In genomic region chr3:197501496-197501878, GRCh38 we compare ENCODE assay signal across 8 cellular contexts. TPM values are rescaled to one million over a fixed set of nuclear protein-coding genes. Genes with fewer than 3 reads are reported as not detected.
DNase-seq lines count a peak whose midpoint lies in the region; ATAC-seq and TF ChIP-seq lines count a peak whose summit lies in the region.

No MANE protein-coding gene starts in this region.

- H3K4me3 ChIP-seq in cardiac fibroblast (replicated peaks in 1 of 2; ENCODE audit: low read depth in 2 of 2, low read length in 2 of 2) (no peak overlapping the region), spleen (no peak overlapping the region)

- no peaks in the 10 kb centered on the region for H3K4me1 Mint-ChIP-seq in activated naive CD8-positive, alpha-beta T cell treated with anti-CD3 and anti-CD28 coated beads, Interleukin-2, amount 50 U/mL, for 24 hours
- H3K4me1 Mint-ChIP-seq in activated naive CD8-positive, alpha-beta T cell treated with anti-CD3 and anti-CD28 coated beads for 36 hours, result no peaks in the 10 kb centered on the region
- peaks cover 0 to under 1% of the 10 kb centered on the region in 2 donors for H3K4me1 Mint-ChIP-seq in stimulated activated naive B cell treated with anti-CD40 and anti-IgM and Interleukin-4, amounts not matched to agents 10 μg/mL and 1 μg/mL and 100 μg/mL, for 72 hours
- peaks cover 27% of the 10 kb centered on the region for H3K4me1 Mint-ChIP-seq in type B pancreatic cell (ENCODE audit: unreplicated experiment)

- no peaks in the 10 kb centered on the region for H3K4me1 ChIP-seq in spleen

- no peaks in the 10 kb centered on the region for H3K27me3 Mint-ChIP-seq in activated naive CD8-positive, alpha-beta T cell treated with anti-CD3 and anti-CD28 coated beads, Interleukin-2, amount 50 U/mL, for 24 hours
- H3K27me3 Mint-ChIP-seq in activated naive CD8-positive, alpha-beta T cell treated with anti-CD3 and anti-CD28 coated beads for 36 hours, result peaks cover 3% of the 10 kb centered on the region
- no peaks in the 10 kb centered on the region for H3K27me3 Mint-ChIP-seq in stimulated activated naive B cell treated with anti-CD40 and anti-IgM and Interleukin-4, amounts not matched to agents 10 μg/mL and 1 μg/mL and 100 μg/mL, for 72 hours
- no peaks in the 10 kb centered on the region for H3K27me3 Mint-ChIP-seq in type B pancreatic cell

- H3K36me3 ChIP-seq in spleen, result no peaks in the 10 kb centered on the region

- H3K9me3 ChIP-seq in spleen, result peaks cover 0 to 12% (median 0%) of the 10 kb centered on the region in 8 donors

- no peak overlapping the region for H3K4me3 Mint-ChIP-seq in activated naive CD8-positive, alpha-beta T cell treated with anti-CD3 and anti-CD28 coated beads, Interleukin-2, amount 50 U/mL, for 24 hours
- H3K4me3 Mint-ChIP-seq in activated naive CD8-positive, alpha-beta T cell treated with anti-CD3 and anti-CD28 coated beads for 36 hours, result no peak overlapping the region
- no peak overlapping the region for H3K4me3 Mint-ChIP-seq in stimulated activated naive B cell treated with anti-CD40 and anti-IgM and Interleukin-4, amounts not matched to agents 10 μg/mL and 1 μg/mL and 100 μg/mL, for 72 hours
- no peak overlapping the region for H3K4me3 Mint-ChIP-seq in type B pancreatic cell

- intact Hi-C loops in spleen (cut with DNase I; ENCODE audit: low total_unique reads), result no loop called here

- no peak overlapping the region for H3K27ac Mint-ChIP-seq in activated naive CD8-positive, alpha-beta T cell treated with anti-CD3 and anti-CD28 coated beads, Interleukin-2, amount 50 U/mL, for 24 hours
- H3K27ac Mint-ChIP-seq in activated naive CD8-positive, alpha-beta T cell treated with anti-CD3 and anti-CD28 coated beads for 36 hours, result no peak overlapping the region
- no peak overlapping the region for H3K27ac Mint-ChIP-seq in stimulated activated naive B cell treated with anti-CD40 and anti-IgM and Interleukin-4, amounts not matched to agents 10 μg/mL and 1 μg/mL and 100 μg/mL, for 72 hours
- no peak overlapping the region for H3K27ac Mint-ChIP-seq in type B pancreatic cell

- H3K36me3 Mint-ChIP-seq in activated naive CD8-positive, alpha-beta T cell treated with anti-CD3 and anti-CD28 coated beads, Interleukin-2, amount 50 U/mL, for 24 hours (ENCODE audit: low read depth), result no peaks in the 10 kb centered on the region
- H3K36me3 Mint-ChIP-seq in activated naive CD8-positive, alpha-beta T cell treated with anti-CD3 and anti-CD28 coated beads for 36 hours, result no peaks in the 10 kb centered on the region
- H3K36me3 Mint-ChIP-seq in stimulated activated naive B cell treated with anti-CD40 and anti-IgM and Interleukin-4, amounts not matched to agents 10 μg/mL and 1 μg/mL and 100 μg/mL, for 72 hours, result peaks cover 0 to 2% of the 10 kb centered on the region in 2 donors
- H3K36me3 Mint-ChIP-seq in type B pancreatic cell, result no peaks in the 10 kb centered on the region

- no peaks in the 10 kb centered on the region for H3K9me3 Mint-ChIP-seq in activated naive CD8-positive, alpha-beta T cell treated with anti-CD3 and anti-CD28 coated beads, Interleukin-2, amount 50 U/mL, for 24 hours
- peaks cover 2% of the 10 kb centered on the region for H3K9me3 Mint-ChIP-seq in activated naive CD8-positive, alpha-beta T cell treated with anti-CD3 and anti-CD28 coated beads for 36 hours
- peaks cover 0 to 2% of the 10 kb centered on the region in 2 donors for H3K9me3 Mint-ChIP-seq in stimulated activated naive B cell treated with anti-CD40 and anti-IgM and Interleukin-4, amounts not matched to agents 10 μg/mL and 1 μg/mL and 100 μg/mL, for 72 hours
- peaks cover 4% of the 10 kb centered on the region for H3K9me3 Mint-ChIP-seq in type B pancreatic cell

- peaks cover 0 to 1% (median 0%) of the 10 kb centered on the region in 7 donors for H3K27me3 ChIP-seq in spleen (replicated peaks in 1 of 7)

- peak; percentile 3 for ATAC-seq in activated naive CD8-positive, alpha-beta T cell treated with anti-CD3 and anti-CD28 coated beads, Interleukin-2, amount 50 U/mL, for 24 hours
- ATAC-seq in stimulated activated naive B cell treated with anti-CD40 and anti-IgM and Interleukin-4, amounts not matched to agents 10 μg/mL and 1 μg/mL and 100 μg/mL, for 72 hours (replicated peaks), result peak; percentile 42 to 44
- ATAC-seq in HG03520 (IDR thresholded peaks at IDR 0.05; ENCODE audit: unreplicated experiment), result no peak

- WGBS in spleen, 5 donors, result 92 to 100% (median 93%) methylated on average over 1 of the region's 1 CpG

- no peak for DNase-seq in activated naive CD8-positive, alpha-beta T cell treated with anti-CD3 and anti-CD28 coated beads, Interleukin-2, amount 50 U/mL, for 24 hours
- no peak for DNase-seq in activated naive CD8-positive, alpha-beta T cell treated with anti-CD3 and anti-CD28 coated beads for 36 hours
- DNase-seq in M059J (ENCODE audit: low read depth), result peak; percentile 82
- peak; percentile 54 to 66 for DNase-seq in cardiac fibroblast (ENCODE audit: low read depth in 2 of 2)
- no peak for DNase-seq in stimulated activated naive B cell treated with anti-CD40 and anti-IgM and Interleukin-4, amounts not matched to agents 10 μg/mL and 1 μg/mL and 100 μg/mL, for 72 hours
- DNase-seq in spleen, result no peak
- no peak for DNase-seq in type B pancreatic cell (ENCODE audit: extremely low spot score, unreplicated experiment)

- TF ChIP-seq CTCF in cardiac fibroblast (IDR thresholded peaks at IDR 0.05; ENCODE audit: low read depth, low read length) (no peak), spleen (IDR thresholded peaks at IDR 0.05 in 8 of 11, conservative IDR thresholded peaks at IDR 0.05 in 3 of 11) (no peak), type B pancreatic cell (conservative IDR thresholded peaks at IDR 0.05) (no peak)

- no peak overlapping the region for H3K27ac ChIP-seq in spleen

- no peak for TF ChIP-seq POLR2A in spleen (IDR thresholded peaks at IDR 0.05)

RNA-seq across cellular contexts. Expression of gene BDH1, which starts 54.3 kb away (rescaled TPM):
- 10 to 100 TPM; 63.5 to 71.0 TPM for total RNA-seq in activated naive CD8-positive, alpha-beta T cell treated with anti-CD3 and anti-CD28 coated beads for 36 hours
- total RNA-seq in M059J (2014; rRNA removed; shearing (Covaris generic)), result 12.4 and 24.7 TPM in 2 replicates
- total RNA-seq in spleen (10 to 100 TPM; 11.5 to 24.6 (median 17.8) TPM), type B pancreatic cell (ENCODE audit: low replicate concordance) (32.0 and 56.1 TPM in 2 replicates)
- 10 to 100 TPM; 14.3 to 17.7 (median 17.3) TPM for polyA plus RNA-seq in spleen

Comparison
In these comparisons a context has a peak if more than half of its experiments do, and no peak if none do; other contexts are left out.
1. DNase-seq: peak in M059J (single experiment) and cardiac fibroblast (2 of 2); none in activated naive CD8-positive, alpha-beta T cell treated with anti-CD3 and anti-CD28 coated beads, Interleukin-2, amount 50 U/mL, for 24 hours (single experiment), activated naive CD8-positive, alpha-beta T cell treated with anti-CD3 and anti-CD28 coated beads for 36 hours (single experiment), stimulated activated naive B cell treated with anti-CD40 and anti-IgM and Interleukin-4, amounts not matched to agents 10 μg/mL and 1 μg/mL and 100 μg/mL, for 72 hours (single experiment), spleen (single experiment) and type B pancreatic cell (single experiment).